29 cellular contexts compared by ENCODE assay signal in the genomic region with DNA sequence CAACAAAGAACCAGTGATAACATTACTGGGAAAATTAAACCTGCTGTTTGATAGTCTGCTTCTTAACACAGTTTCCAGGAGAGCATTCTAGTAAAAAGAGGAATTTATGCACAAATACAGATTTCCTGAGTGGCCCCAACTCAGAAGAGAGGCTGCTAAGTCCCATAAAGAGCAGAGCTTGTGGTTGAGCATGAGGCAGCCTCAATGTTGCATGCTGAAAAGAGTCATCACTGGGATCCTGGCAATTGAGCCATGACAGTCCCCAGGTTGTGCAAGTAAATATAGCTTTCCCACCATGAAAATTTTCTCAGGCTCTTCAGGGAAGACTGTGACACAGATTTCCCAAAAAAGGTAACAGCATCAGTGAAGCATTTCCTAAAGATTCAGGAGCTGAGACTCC.
"Had no signal": no experiment of that assay in that cellular context is flagged by ENCODE, and none has a peak within 500 bp of the region (broad histone marks: within the 10 kb centered on the region; RNA-seq: fewer than 3 reads in every experiment).

No MANE protein-coding gene starts in this region.

- H3K27ac ChIP-seq: ascending aorta, cardiac muscle cell, colonic mucosa, epithelial cell of prostate, gastrocnemius medialis, hepatocyte, neutrophil, vagina, VCaP had no signal

- H3K4me3 ChIP-seq: ascending aorta, cardiac muscle cell, colonic mucosa, gastrocnemius medialis, hepatocyte, vagina had no signal

- ATAC-seq: gastrocnemius medialis; left colon; sciatic nerve; stimulated activated memory B cell treated with anti-CD40 and anti-IgM and Interleukin-4, amounts not matched to agents 10 μg/mL and 1 μg/mL and 100 μg/mL, for 72 hours; stimulated activated naive CD8-positive, alpha-beta T cell treated with anti-CD3 and anti-CD28 coated beads, Interleukin-15, amount 100 ng/mL, for 72 hours had no signal

- H3K79me2 ChIP-seq: hepatocyte had no signal

- H2AFZ ChIP-seq: hepatocyte had no signal

- H3K27me3 ChIP-seq: ascending aorta, cardiac muscle cell, colonic mucosa, gastrocnemius medialis, hepatocyte, neutrophil, vagina had no signal

- H3K4me2 ChIP-seq: hepatocyte had no signal

- DNase-seq: activated CD4-positive, alpha-beta T cell treated with anti-CD3 and anti-CD28 coated beads for 4 hours; activated CD4-positive, alpha-beta T cell treated with anti-CD3 and anti-CD28 coated beads, Interleukin-2, amount 50 U/mL, for 4 hours; activated CD8-positive, alpha-beta memory T cell treated with anti-CD3 and anti-CD28 coated beads for 24 hours; activated effector memory CD4-positive, alpha-beta T cell treated with anti-CD3 and anti-CD28 coated beads, Interleukin-2, amount 50 U/mL, for 16 hours; activated naive CD4-positive, alpha-beta T cell treated with anti-CD3 and anti-CD28 coated beads for 36 hours; activated naive CD8-positive, alpha-beta T cell treated with anti-CD3 and anti-CD28 coated beads, Interleukin-2, amount 10 ng/mL, durations not matched to agents 7 days and 5 days; cerebellar nuclear complex; colonic mucosa; effector CD8-positive, alpha-beta T cell; gastrocnemius medialis; left colon; mammary epithelial cell; small intestine; stimulated activated CD4-positive, alpha-beta T cell treated with anti-CD3 and anti-CD28 coated beads, Interleukin-1b, Interleukin-23, amount 100 ng/mL, for 48 hours; stimulated activated CD4-positive, alpha-beta T cell treated with anti-CD3 and anti-CD28 coated beads, Interleukin-4, amount 100 ng/mL, for 4 hours; stimulated activated CD8-positive, alpha-beta memory T cell treated with anti-CD3 and anti-CD28 coated beads, Interleukin-4, amount 100 ng/mL, for 48 hours; stimulated activated naive CD8-positive, alpha-beta T cell treated with anti-CD3 and anti-CD28 coated beads, Interleukin-15, amount 100 ng/mL, for 72 hours; substantia nigra had no signal

- FAIRE-seq: endometrium, keratinocyte, small intestine had no signal

- H3K36me3 ChIP-seq: ascending aorta, cardiac muscle cell, colonic mucosa, gastrocnemius medialis, neutrophil, vagina had no signal

- H3K4me1 ChIP-seq: ascending aorta, colonic mucosa, gastrocnemius medialis, vagina had no signal

- H3K9me3 ChIP-seq: ascending aorta, colonic mucosa, gastrocnemius medialis, neutrophil, vagina had no signal
